Comparison of ENCODE assay signal across 9 cellular contexts in genomic region chrX:149531599-149531998, GRCh38.
DNase-seq lines count a peak whose midpoint lies in the region; ATAC-seq lines count a peak whose summit lies in the region.
"Had no signal": no experiment of that assay in that cellular context is flagged by ENCODE, and none has a peak within 500 bp of the region (broad histone marks: within the 10 kb centered on the region; RNA-seq: fewer than 3 reads in every experiment).

No MANE protein-coding gene starts in this region.

- DNase-seq in germinal center (ENCODE audit: low spot score) (peak; percentile 26), T1000 (lab: John Stamatoyannopoulos, UW) (no peak), ecto neural progenitor cell (ENCODE audit: low spot score) (no peak), NCI-H1048 (lab: John Stamatoyannopoulos, UW) (no peak)
- DNase-seq: foreskin keratinocyte, T-helper 9 cell had no signal

- ATAC-seq in GM18861 (IDR thresholded peaks at IDR 0.05; ENCODE audit: unreplicated experiment) (peak; percentile 67), GM21619 (IDR thresholded peaks at IDR 0.05; ENCODE audit: unreplicated experiment) (peak; percentile 73), HG03565 (IDR thresholded peaks at IDR 0.05; ENCODE audit: unreplicated experiment) (peak; percentile 76)
- ATAC-seq: foreskin keratinocyte had no signal
